9 cellular contexts compared by ENCODE assay signal in genomic region chr12:20250761-20251160, GRCh38.
"Had no signal": no experiment of that assay in that cellular context is flagged by ENCODE, and none has a peak within 500 bp of the region (broad histone marks: within the 10 kb centered on the region; RNA-seq: fewer than 3 reads in every experiment).

No MANE protein-coding gene starts in this region.

- H3K4me3 ChIP-seq: K562 had no signal

- H3K4me2 ChIP-seq: KMS-11 had no signal

- ATAC-seq: HepG2, K562 had no signal

- H3K27ac ChIP-seq: HL-60, KMS-11 had no signal

- H3K27ac Mint-ChIP-seq: IgD-negative memory B cell had no signal

- H3K36me3 Mint-ChIP-seq: IgD-negative memory B cell had no signal

- DNase-seq: IMR-90, KBM-7, KG1 had no signal

- FAIRE-seq: HepG2, HTR-8/SVneo, K562 had no signal
